In the genomic region with DNA sequence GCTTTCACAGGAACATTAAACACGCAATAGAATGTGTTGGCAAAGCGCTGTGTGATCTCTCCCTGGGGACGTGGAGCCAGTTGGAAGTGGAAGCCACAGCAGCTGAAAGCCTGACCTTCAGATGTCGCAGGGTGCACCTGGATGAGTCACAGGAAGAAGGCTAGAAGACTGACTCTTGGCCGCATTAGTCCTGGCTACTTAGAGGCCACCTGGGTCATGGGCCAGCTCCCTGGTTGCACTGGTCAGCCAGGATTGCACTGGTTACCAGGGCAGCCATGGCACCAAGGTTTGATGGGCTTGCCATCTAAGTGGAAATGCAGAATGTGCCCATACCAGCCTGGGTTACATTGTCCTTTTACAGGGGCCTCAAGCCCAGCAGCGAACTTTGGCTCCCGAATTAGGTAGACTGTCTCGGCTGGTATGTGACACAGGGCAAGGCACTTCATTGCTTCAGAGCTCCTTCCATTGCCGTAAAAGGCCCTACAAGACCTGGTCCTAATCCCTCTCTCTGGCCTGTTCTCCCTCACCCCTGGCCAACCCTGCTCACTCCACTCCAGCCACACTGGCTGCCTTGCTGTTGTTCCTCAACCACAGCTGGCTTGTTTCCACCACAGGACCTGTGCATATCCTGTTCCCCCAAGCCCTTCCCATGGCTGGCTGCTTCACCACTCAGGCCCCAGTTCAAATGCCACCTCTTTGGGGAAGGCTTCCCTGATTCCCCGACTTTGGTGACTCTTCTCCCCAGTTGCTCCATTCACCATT, we compare ENCODE assay signal across 8 cellular contexts. TPM values are rescaled to one million over a fixed set of nuclear protein-coding genes. Genes with fewer than 3 reads are reported as not detected.
A peak's percentile ranks its signal among the peaks of the same experiment; 100 is the strongest.
DNase-seq lines count a peak whose midpoint lies in the region; ATAC-seq and TF ChIP-seq lines count a peak whose summit lies in the region.
"Not testable (repeated sequence)": the region's sequence is repeated elsewhere in the genome, so short reads cannot be mapped to it uniquely, and the experiment has no call there.

No MANE protein-coding gene starts in this region.

- not testable (repeated sequence) for H3K4me3 ChIP-seq in BLaER1 treated with 17β-estradiol and CSF1 and Interleukin-3, amounts not matched to agents 10 nM and 100 nM; neural progenitor cell

- H3K9ac ChIP-seq in BLaER1 treated with 17β-estradiol and CSF1 and Interleukin-3, amounts not matched to agents 10 nM and 100 nM; neural progenitor cell: not testable (repeated sequence)

- POLR2A ChIA-PET in T-cell (lab: Charles Lee): not testable (repeated sequence)

- not testable (repeated sequence) for H3K27me3 ChIP-seq in BLaER1 treated with 17β-estradiol and CSF1 and Interleukin-3, amounts not matched to agents 10 nM and 100 nM; neural progenitor cell

- not testable (repeated sequence) for H3K4me1 Mint-ChIP-seq in IgD-negative memory B cell
- H3K4me1 Mint-ChIP-seq in T-cell (peaks cover 4 to 18% (median 16%) of the 10 kb centered on the region in 3 donors), glutamatergic neuron (ENCODE audit: low read depth, unreplicated experiment) (peaks cover 15% of the 10 kb centered on the region), neural progenitor cell (peaks cover 16% of the 10 kb centered on the region), type B pancreatic cell (ENCODE audit: unreplicated experiment) (peaks cover 10% of the 10 kb centered on the region)
- peaks cover 22% of the 10 kb centered on the region for H3K4me1 Mint-ChIP-seq in activated naive CD4-positive, alpha-beta T cell treated with anti-CD3 and anti-CD28 coated beads, Interleukin-2, amount 50 U/mL, for 24 hours

- H2AFZ ChIP-seq in neural progenitor cell (replicated peaks): not testable (repeated sequence)

- H3K4me3 Mint-ChIP-seq in IgD-negative memory B cell: peak overlapping the region in 3 of 4 donors; percentile 3 to 96 (median 65)
- H3K4me3 Mint-ChIP-seq in T-cell: peak overlapping the region in 2 of 3 donors; percentile 19 to 46
- H3K4me3 Mint-ChIP-seq in activated naive CD4-positive, alpha-beta T cell treated with anti-CD3 and anti-CD28 coated beads, Interleukin-2, amount 50 U/mL, for 24 hours: peak overlapping the region; percentile 21
- H3K4me3 Mint-ChIP-seq in glutamatergic neuron (ENCODE audit: unreplicated experiment): peak overlapping the region; percentile 61
- H3K4me3 Mint-ChIP-seq in neural progenitor cell: peak overlapping the region; percentile 45
- peak overlapping the region; percentile 63 for H3K4me3 Mint-ChIP-seq in type B pancreatic cell

- not testable (repeated sequence) for H3K27ac ChIP-seq in BLaER1 treated with 17β-estradiol and CSF1 and Interleukin-3, amounts not matched to agents 10 nM and 100 nM; neural progenitor cell

- H3K36me3 Mint-ChIP-seq in IgD-negative memory B cell; T-cell; activated naive CD4-positive, alpha-beta T cell treated with anti-CD3 and anti-CD28 coated beads, Interleukin-2, amount 50 U/mL, for 24 hours; glutamatergic neuron (ENCODE audit: unreplicated experiment); neural progenitor cell; type B pancreatic cell: not testable (repeated sequence)

- DNase-seq in ELR (ENCODE audit: low read depth): peak; percentile 13
- DNase-seq in T-cell; glutamatergic neuron; neural progenitor cell (ENCODE audit: low spot score); type B pancreatic cell (ENCODE audit: extremely low spot score, unreplicated experiment): not testable (repeated sequence)

- TF ChIP-seq CTCF in glutamatergic neuron (IDR thresholded peaks at IDR 0.05; ENCODE audit: partially characterized antibody, unreplicated experiment); neural progenitor cell (IDR thresholded peaks at IDR 0.05); type B pancreatic cell (conservative IDR thresholded peaks at IDR 0.05): not testable (repeated sequence)

- CTCF ChIA-PET in T-cell (lab: Charles Lee): interaction anchor here in 1 of 2 donors (0.7 kb wide), 1 partner anchor 12 kb away, joined by 3 read pairs; no protein-coding TSS in a partner anchor

- H3K4me2 ChIP-seq in BLaER1 treated with 17β-estradiol and CSF1 and Interleukin-3, amounts not matched to agents 10 nM and 100 nM: peak overlapping the region in 8 of 11 experiments; percentile 28 to 59 (median 44); a peak in 16 of 22 replicates
- H3K4me2 ChIP-seq in neural progenitor cell: not testable (repeated sequence)

- H3K27ac Mint-ChIP-seq in IgD-negative memory B cell; activated naive CD4-positive, alpha-beta T cell treated with anti-CD3 and anti-CD28 coated beads, Interleukin-2, amount 50 U/mL, for 24 hours; neural progenitor cell; type B pancreatic cell: not testable (repeated sequence)
- H3K27ac Mint-ChIP-seq in T-cell (peak overlapping the region in 1 of 2 donors; percentile 16), glutamatergic neuron (ENCODE audit: unreplicated experiment) (peak overlapping the region; percentile 13)

- not testable (repeated sequence) for H3K27me3 Mint-ChIP-seq in IgD-negative memory B cell; T-cell; activated naive CD4-positive, alpha-beta T cell treated with anti-CD3 and anti-CD28 coated beads, Interleukin-2, amount 50 U/mL, for 24 hours; glutamatergic neuron (ENCODE audit: unreplicated experiment); neural progenitor cell (ENCODE audit: insufficient read depth, low read depth)
- H3K27me3 Mint-ChIP-seq in type B pancreatic cell: peaks cover 20% of the 10 kb centered on the region

- H3K36me3 ChIP-seq in BLaER1 treated with 17β-estradiol and CSF1 and Interleukin-3, amounts not matched to agents 10 nM and 100 nM; neural progenitor cell: not testable (repeated sequence)

- H4K20me1 ChIP-seq in BLaER1 treated with 17β-estradiol and CSF1 and Interleukin-3, amounts not matched to agents 10 nM and 100 nM; neural progenitor cell (ENCODE audit: low read depth): not testable (repeated sequence)

- H3K4me1 ChIP-seq in BLaER1 treated with 17β-estradiol and CSF1 and Interleukin-3, amounts not matched to agents 10 nM and 100 nM: peaks cover 3 to 50% (median 40%) of the 10 kb centered on the region in 10 experiments; a peak in 17 of 20 replicates
- not testable (repeated sequence) for H3K4me1 ChIP-seq in neural progenitor cell

- not testable (repeated sequence) for ATAC-seq in T-cell (replicated peaks in 1 of 4)

- not testable (repeated sequence) for H3F3A ChIP-seq in neural progenitor cell (ENCODE audit: low read depth)

- H3K9me3 ChIP-seq in BLaER1 treated with 17β-estradiol and CSF1 and Interleukin-3, amounts not matched to agents 10 nM and 100 nM (replicated peaks in 1 of 11); neural progenitor cell (ENCODE audit: low read depth): not testable (repeated sequence)

- not testable (repeated sequence) for H3K9me3 Mint-ChIP-seq in IgD-negative memory B cell; T-cell; activated naive CD4-positive, alpha-beta T cell treated with anti-CD3 and anti-CD28 coated beads, Interleukin-2, amount 50 U/mL, for 24 hours; glutamatergic neuron (ENCODE audit: unreplicated experiment); neural progenitor cell; type B pancreatic cell

- H3K79me2 ChIP-seq in neural progenitor cell (ENCODE audit: low read depth): not testable (repeated sequence)

RNA-seq across cellular contexts. Expression of gene ZNF195, which starts 41.5 kb away (rescaled TPM):
- polyA plus RNA-seq in IgD-negative memory B cell: 33.0 TPM
- total RNA-seq in T-cell (10 to 100 TPM; 22.9 to 35.8 (median 32.0) TPM), glutamatergic neuron (ENCODE audit: unreplicated experiment) (140 TPM), neural progenitor cell (ENCODE audit: low replicate concordance) (57.9 and 72.2 TPM in 2 replicates), type B pancreatic cell (ENCODE audit: low replicate concordance) (42.5 and 53.4 TPM in 2 replicates)
